12 cellular contexts compared by ENCODE assay signal in the genomic region with DNA sequence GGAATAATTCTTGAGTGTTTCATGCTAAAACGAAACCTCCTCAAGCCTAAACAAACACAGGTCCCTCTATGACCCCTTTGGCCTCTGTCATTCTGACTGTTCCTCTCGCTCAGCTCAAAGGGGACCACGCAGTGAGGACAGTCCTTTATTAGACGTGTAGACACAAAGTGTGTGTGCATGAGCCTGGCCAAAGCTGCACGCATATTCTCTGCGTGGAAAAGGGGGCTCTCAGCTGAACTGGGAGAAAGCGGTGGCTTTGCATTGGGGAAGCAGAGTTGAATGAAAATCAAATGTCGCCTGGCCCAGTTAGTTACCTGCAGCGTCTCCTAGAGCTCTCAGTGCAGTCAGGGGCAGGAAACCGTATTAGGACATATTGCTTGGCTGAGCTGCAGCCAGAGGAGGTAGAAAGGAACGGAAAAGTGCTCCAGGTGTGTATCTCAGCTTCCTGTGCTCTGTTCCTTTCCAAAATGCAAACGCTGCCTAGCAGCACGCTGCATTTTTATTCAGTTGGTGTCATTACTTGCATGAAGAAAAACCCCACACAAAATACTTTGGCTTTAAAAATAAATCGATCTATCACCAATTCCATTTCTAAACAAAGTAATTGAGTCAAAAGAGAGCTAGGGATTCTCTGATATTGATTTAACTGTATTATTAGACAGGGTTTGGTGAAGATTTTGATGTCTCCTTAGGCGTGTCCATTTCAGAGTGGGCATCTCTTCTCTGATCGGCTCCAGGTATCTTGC. TPM values are rescaled to one million over a fixed set of nuclear protein-coding genes. Genes with fewer than 3 reads are reported as not detected.
DNase-seq lines count a peak whose midpoint lies in the region; ATAC-seq and TF ChIP-seq lines count a peak whose summit lies in the region.
"Had no signal": no experiment of that assay in that cellular context is flagged by ENCODE, and none has a peak within 500 bp of the region (broad histone marks: within the 10 kb centered on the region; RNA-seq: fewer than 3 reads in every experiment).

No MANE protein-coding gene starts in this region.

- peaks cover 21% of the 10 kb centered on the region for H3K4me1 ChIP-seq in upper lobe of right lung
- H3K4me1 ChIP-seq in colonic mucosa = no peaks in the 10 kb centered on the region

- H3K27me3 ChIP-seq in upper lobe of right lung = peaks cover 64% of the 10 kb centered on the region
- peaks cover 49% of the 10 kb centered on the region for H3K27me3 ChIP-seq in colonic mucosa

- ATAC-seq in activated naive CD4-positive, alpha-beta T cell treated with anti-CD3 and anti-CD28 coated beads, Interleukin-2, amount 50 U/mL, for 72 hours = no peak
- ATAC-seq in upper lobe of right lung = no peak
- ATAC-seq: psoas muscle had no signal

- H3K9me3 ChIP-seq in upper lobe of right lung (no peaks in the 10 kb centered on the region), colonic mucosa (no peaks in the 10 kb centered on the region)
- H3K9me3 ChIP-seq: psoas muscle had no signal

- no peaks in the 10 kb centered on the region for H3K9me3 Mint-ChIP-seq in activated naive CD4-positive, alpha-beta T cell treated with anti-CD3 and anti-CD28 coated beads, Interleukin-2, amount 10 ng/mL, durations not matched to agents 7 days and 5 days
- H3K9me3 Mint-ChIP-seq in activated naive CD4-positive, alpha-beta T cell treated with anti-CD3 and anti-CD28 coated beads, Interleukin-2, amount 50 U/mL, for 72 hours = no peaks in the 10 kb centered on the region
- H3K9me3 Mint-ChIP-seq in activated T-helper 2 cell treated with anti-CD3 and anti-CD28 coated beads, Interferon-gamma antibody, Interleukin-2, Interleukin-4, amounts not matched to agents 10 μg/mL and 5 μg/mL and 100 μg/mL, durations not matched to agents 14 hours and 24 hours and 36 hours = no peaks in the 10 kb centered on the region
- H3K9me3 Mint-ChIP-seq in mesothelial cell of epicardium = no peaks in the 10 kb centered on the region

- H3K4me3 ChIP-seq in upper lobe of right lung (peak overlapping the region; percentile 8), colonic mucosa (no peak overlapping the region)

- TF ChIP-seq CTCF in mesothelial cell of epicardium (IDR thresholded peaks at IDR 0.05; ENCODE audit: unreplicated experiment) (no peak), upper lobe of right lung (IDR thresholded peaks at IDR 0.05) (no peak), colonic mucosa (IDR thresholded peaks at IDR 0.05) (no peak)

- DNase-seq in activated naive CD4-positive, alpha-beta T cell treated with anti-CD3 and anti-CD28 coated beads, Interleukin-2, amount 10 ng/mL, durations not matched to agents 7 days and 5 days = peak; percentile 43
- DNase-seq in activated naive CD4-positive, alpha-beta T cell treated with anti-CD3 and anti-CD28 coated beads, Interleukin-2, amount 50 U/mL, for 72 hours (ENCODE audit: low spot score in 2 of 2) = no peak
- DNase-seq in activated T-helper 2 cell treated with anti-CD3 and anti-CD28 coated beads, Interferon-gamma antibody, Interleukin-2, Interleukin-4, amounts not matched to agents 10 μg/mL and 5 μg/mL and 100 μg/mL, durations not matched to agents 14 hours and 24 hours and 36 hours (ENCODE audit: low spot score) = no peak
- DNase-seq in mesothelial cell of epicardium (ENCODE audit: low spot score in 2 of 2, unreplicated experiment in 2 of 2) = no peak
- no peak for DNase-seq in upper lobe of right lung
- no peak for DNase-seq in NCI-H345 treated with DMSO at 0.1 percent for 48 hours (lab: John Stamatoyannopoulos, UW; ENCODE audit: unreplicated experiment)
- no peak for DNase-seq in colonic mucosa
- DNase-seq in stimulated activated CD4-positive, alpha-beta T cell treated with anti-CD3 and anti-CD28 coated beads, Interleukin-4, amount 100 ng/mL, for 24 hours = no peak
- DNase-seq: NCI-H187 treated with DMSO at 0.1 percent for 48 hours, psoas muscle, WERI-Rb-1 had no signal

- peaks cover 4% of the 10 kb centered on the region for H3K27me3 Mint-ChIP-seq in activated naive CD4-positive, alpha-beta T cell treated with anti-CD3 and anti-CD28 coated beads, Interleukin-2, amount 10 ng/mL, durations not matched to agents 7 days and 5 days
- no peaks in the 10 kb centered on the region for H3K27me3 Mint-ChIP-seq in activated T-helper 2 cell treated with anti-CD3 and anti-CD28 coated beads, Interferon-gamma antibody, Interleukin-2, Interleukin-4, amounts not matched to agents 10 μg/mL and 5 μg/mL and 100 μg/mL, durations not matched to agents 14 hours and 24 hours and 36 hours (ENCODE audit: low read depth)
- H3K27me3 Mint-ChIP-seq in mesothelial cell of epicardium (ENCODE audit: low read depth) = peaks cover 4% of the 10 kb centered on the region

- peak overlapping the region; percentile 100 for H3K4me3 Mint-ChIP-seq in activated naive CD4-positive, alpha-beta T cell treated with anti-CD3 and anti-CD28 coated beads, Interleukin-2, amount 10 ng/mL, durations not matched to agents 7 days and 5 days
- peak overlapping the region; percentile 92 for H3K4me3 Mint-ChIP-seq in activated T-helper 2 cell treated with anti-CD3 and anti-CD28 coated beads, Interferon-gamma antibody, Interleukin-2, Interleukin-4, amounts not matched to agents 10 μg/mL and 5 μg/mL and 100 μg/mL, durations not matched to agents 14 hours and 24 hours and 36 hours (ENCODE audit: low read depth)
- peak overlapping the region; percentile 96 for H3K4me3 Mint-ChIP-seq in mesothelial cell of epicardium

- H3K4me1 Mint-ChIP-seq in activated naive CD4-positive, alpha-beta T cell treated with anti-CD3 and anti-CD28 coated beads, Interleukin-2, amount 10 ng/mL, durations not matched to agents 7 days and 5 days = peaks cover 72% of the 10 kb centered on the region
- peaks cover 46% of the 10 kb centered on the region for H3K4me1 Mint-ChIP-seq in activated T-helper 2 cell treated with anti-CD3 and anti-CD28 coated beads, Interferon-gamma antibody, Interleukin-2, Interleukin-4, amounts not matched to agents 10 μg/mL and 5 μg/mL and 100 μg/mL, durations not matched to agents 14 hours and 24 hours and 36 hours (ENCODE audit: low read depth)
- peaks cover 81% of the 10 kb centered on the region for H3K4me1 Mint-ChIP-seq in mesothelial cell of epicardium

- no peak overlapping the region for H3K9ac ChIP-seq in colonic mucosa (ENCODE audit: low read depth in 2 of 2, low read length in 2 of 2)

- H3K27ac ChIP-seq in upper lobe of right lung (no peak overlapping the region), colonic mucosa (no peak overlapping the region)
- H3K27ac ChIP-seq: HL-60, psoas muscle, WERI-Rb-1 had no signal

- no peaks in the 10 kb centered on the region for H3K36me3 ChIP-seq in upper lobe of right lung
- H3K36me3 ChIP-seq in colonic mucosa = no peaks in the 10 kb centered on the region
- H3K36me3 ChIP-seq: WERI-Rb-1 had no signal

- H3K36me3 Mint-ChIP-seq in activated naive CD4-positive, alpha-beta T cell treated with anti-CD3 and anti-CD28 coated beads, Interleukin-2, amount 10 ng/mL, durations not matched to agents 7 days and 5 days = peaks cover 82% of the 10 kb centered on the region
- peaks cover 16 to 70% of the 10 kb centered on the region in 2 donors for H3K36me3 Mint-ChIP-seq in activated naive CD4-positive, alpha-beta T cell treated with anti-CD3 and anti-CD28 coated beads, Interleukin-2, amount 50 U/mL, for 72 hours
- H3K36me3 Mint-ChIP-seq in activated T-helper 2 cell treated with anti-CD3 and anti-CD28 coated beads, Interferon-gamma antibody, Interleukin-2, Interleukin-4, amounts not matched to agents 10 μg/mL and 5 μg/mL and 100 μg/mL, durations not matched to agents 14 hours and 24 hours and 36 hours (ENCODE audit: low read depth) = peaks cover 98% of the 10 kb centered on the region
- peaks cover 20% of the 10 kb centered on the region for H3K36me3 Mint-ChIP-seq in mesothelial cell of epicardium

- peak overlapping the region; percentile 97 for H3K27ac Mint-ChIP-seq in activated naive CD4-positive, alpha-beta T cell treated with anti-CD3 and anti-CD28 coated beads, Interleukin-2, amount 10 ng/mL, durations not matched to agents 7 days and 5 days
- peak overlapping the region in 1 of 2 donors; percentile 93 for H3K27ac Mint-ChIP-seq in activated naive CD4-positive, alpha-beta T cell treated with anti-CD3 and anti-CD28 coated beads, Interleukin-2, amount 50 U/mL, for 72 hours
- H3K27ac Mint-ChIP-seq in activated T-helper 2 cell treated with anti-CD3 and anti-CD28 coated beads, Interferon-gamma antibody, Interleukin-2, Interleukin-4, amounts not matched to agents 10 μg/mL and 5 μg/mL and 100 μg/mL, durations not matched to agents 14 hours and 24 hours and 36 hours = peak overlapping the region; percentile 94
- peak overlapping the region; percentile 97 for H3K27ac Mint-ChIP-seq in mesothelial cell of epicardium

- intact Hi-C loops in activated T-helper 2 cell treated with anti-CD3 and anti-CD28 coated beads, Interferon-gamma antibody, Interleukin-2, Interleukin-4, amounts not matched to agents 10 μg/mL and 5 μg/mL and 100 μg/mL, durations not matched to agents 14 hours and 24 hours and 36 hours (cut with micrococcal nuclease) = loop anchor here (10.0 kb wide), 1 partner anchor 2005 kb away; no protein-coding TSS in a partner anchor
- intact Hi-C loops in upper lobe of right lung (cut with DNase I) (no loop called here), colonic mucosa (cut with DNase I) (no loop called here)

- CTCF ChIA-PET in activated naive CD4-positive, alpha-beta T cell treated with anti-CD3 and anti-CD28 coated beads, Interleukin-2, amount 10 ng/mL, durations not matched to agents 7 days and 5 days (lab: Charles Lee) = interaction anchor here (0.5 to 3.3 kb wide), 10 partner anchors 22 to 413 kb away, joined by 3 to 13 read pairs (median 3); no protein-coding TSS in a partner anchor

RNA-seq across cellular contexts. Expression of gene GATA3, which starts 4.9 kb away (rescaled TPM):
- 10 to 100 TPM in 1 of 2 donors, 1 to 10 TPM in 1; 5.7 to 28.9 TPM for total RNA-seq in activated naive CD4-positive, alpha-beta T cell treated with anti-CD3 and anti-CD28 coated beads, Interleukin-2, amount 50 U/mL, for 72 hours
- 281 and 293 TPM in 2 replicates for total RNA-seq in activated T-helper 2 cell treated with anti-CD3 and anti-CD28 coated beads, Interferon-gamma antibody, Interleukin-2, Interleukin-4, amounts not matched to agents 10 μg/mL and 5 μg/mL and 100 μg/mL, durations not matched to agents 14 hours and 24 hours and 36 hours
- total RNA-seq in mesothelial cell of epicardium = 59.6 to 67.4 TPM (median 63.6 TPM) in 3 replicates
- 3.2 TPM for total RNA-seq in upper lobe of right lung
- under 1 TPM; 0.48 to 0.54 TPM for total RNA-seq in colonic mucosa
